In genomic region chr5:80760680-80761079, GRCh38 we compare ENCODE assay signal across 1 cellular context.
TF ChIP-seq lines count a peak whose summit lies in the region.

No MANE protein-coding gene starts in this region.

TF ChIP-seq in GM12878, 131 proteins besides CTCF, POLR2A, EP300 and RAD21:
- no peak for TF ChIP-seq MLLT1 (IDR thresholded peaks at IDR 0.05)
- no peak for TF ChIP-seq NR2C1 (IDR thresholded peaks at IDR 0.05)
- TF ChIP-seq CHD2 (IDR thresholded peaks at IDR 0.05; ENCODE audit: borderline replicate concordance, low read depth, low read length), result no peak
- no peak for TF ChIP-seq USF1 (IDR thresholded peaks at IDR 0.05; ENCODE audit: borderline replicate concordance, extremely low read length, insufficient read depth, low read depth, low read length)
- TF ChIP-seq ZZZ3 (IDR thresholded peaks at IDR 0.05; ENCODE audit: control insufficient read depth, insufficient read length, low read depth), result no peak
- TF ChIP-seq TCF7 (IDR thresholded peaks at IDR 0.05; ENCODE audit: borderline replicate concordance), result no peak
- TF ChIP-seq ZBED1 (IDR thresholded peaks at IDR 0.05; ENCODE audit: borderline replicate concordance), result no peak
